13 cellular contexts compared by ENCODE assay signal in genomic region chr1:112544753-112545152, GRCh38. TPM values are rescaled to one million over a fixed set of nuclear protein-coding genes. Genes with fewer than 3 reads are reported as not detected.
DNase-seq lines count a peak whose midpoint lies in the region; ATAC-seq, FAIRE-seq and TF ChIP-seq lines count a peak whose summit lies in the region.
"Had no signal": no experiment of that assay in that cellular context is flagged by ENCODE, and none has a peak within 500 bp of the region (broad histone marks: within the 10 kb centered on the region; RNA-seq: fewer than 3 reads in every experiment).

No MANE protein-coding gene starts in this region.

- H3K36me3 Mint-ChIP-seq in HFFc6 (ENCODE audit: low read depth), result peaks cover 30% of the 10 kb centered on the region
- H3K36me3 Mint-ChIP-seq: natural killer cell had no signal

- no peaks in the 10 kb centered on the region for H3K36me3 ChIP-seq in bronchial epithelial cell (ENCODE audit: control insufficient read depth, insufficient read depth, low read length)

- peak overlapping the region; percentile 46 for H3K4me3 Mint-ChIP-seq in HFFc6
- H3K4me3 Mint-ChIP-seq: CD4-positive, CD25-positive, alpha-beta regulatory T cell; natural killer cell had no signal

- peak overlapping the region; percentile 84 for H3K27ac Mint-ChIP-seq in HFFc6
- H3K27ac Mint-ChIP-seq: CD4-positive, CD25-positive, alpha-beta regulatory T cell; natural killer cell had no signal

- no peaks in the 10 kb centered on the region for H3K9me3 Mint-ChIP-seq in HFFc6
- H3K9me3 Mint-ChIP-seq: CD4-positive, CD25-positive, alpha-beta regulatory T cell; natural killer cell had no signal

- DNase-seq in HFFc6 (peak; percentile 30), bronchial epithelial cell (ENCODE audit: low read depth) (peak; percentile 73), kidney tubule cell (ENCODE audit: low spot score) (peak; percentile 62), stromal cell of bone marrow (ENCODE audit: low read depth) (peak; percentile 44), 8988T (no peak)
- DNase-seq in stimulated activated CD4-positive, alpha-beta T cell treated with anti-CD3 and anti-CD28 coated beads, Interleukin-2, amount 100 ng/mL, for 48 hours, result no peak
- DNase-seq: aorta; CD4-positive, CD25-positive, alpha-beta regulatory T cell; natural killer cell; NCI-H1105; NCI-H524 treated with DMSO at 0.1 percent for 48 hours had no signal

- TF ChIP-seq CTCF in HFFc6 (IDR thresholded peaks at IDR 0.05) (no peak), bronchial epithelial cell (IDR thresholded peaks at IDR 0.05; ENCODE audit: insufficient read depth, low read length, severe bottlenecking) (no peak)

- H3K4me3 ChIP-seq in bronchial epithelial cell (ENCODE audit: low read depth, low read length), result no peak overlapping the region

- no peaks in the 10 kb centered on the region for H3K27me3 ChIP-seq in bronchial epithelial cell (ENCODE audit: control insufficient read depth, insufficient read depth, low read length)

- H3K27me3 Mint-ChIP-seq in HFFc6 (ENCODE audit: insufficient read depth), result no peaks in the 10 kb centered on the region
- H3K27me3 Mint-ChIP-seq: CD4-positive, CD25-positive, alpha-beta regulatory T cell had no signal

- no peak for FAIRE-seq in bronchial epithelial cell (lab: Jason Lieb, UNC)

- ATAC-seq in GM19452 (IDR thresholded peaks at IDR 0.05; ENCODE audit: unreplicated experiment) (no peak), GM21360 (IDR thresholded peaks at IDR 0.05; ENCODE audit: unreplicated experiment) (no peak)
- ATAC-seq: natural killer cell had no signal

- H3K4me1 Mint-ChIP-seq in HFFc6 (ENCODE audit: low read depth), result peaks cover 58% of the 10 kb centered on the region
- H3K4me1 Mint-ChIP-seq: natural killer cell had no signal

RNA-seq across cellular contexts. Expression of gene WNT2B, which starts 36.0 kb away (rescaled TPM):
- total RNA-seq in HFFc6 (2021; fragmentation: NEBNext Ultra II Directional; extraction: Animal tissue kit (Norgen Biotek cat#: 25700)), result 1 to 10 TPM; 1.9 to 3.8 (median 3.5) TPM
- total RNA-seq in bronchial epithelial cell, result 0.53 and 1.9 TPM in 2 replicates

Comparison
In these comparisons a context has a peak if more than half of its experiments do, and no peak if none do; other contexts are left out.
1. DNase-seq: peak in HFFc6 (single experiment), bronchial epithelial cell (single experiment), kidney tubule cell (single experiment) and stromal cell of bone marrow (single experiment); none in 8988T (single experiment) and stimulated activated CD4-positive, alpha-beta T cell treated with anti-CD3 and anti-CD28 coated beads, Interleukin-2, amount 100 ng/mL, for 48 hours (0 of 2).